In the genomic region with DNA sequence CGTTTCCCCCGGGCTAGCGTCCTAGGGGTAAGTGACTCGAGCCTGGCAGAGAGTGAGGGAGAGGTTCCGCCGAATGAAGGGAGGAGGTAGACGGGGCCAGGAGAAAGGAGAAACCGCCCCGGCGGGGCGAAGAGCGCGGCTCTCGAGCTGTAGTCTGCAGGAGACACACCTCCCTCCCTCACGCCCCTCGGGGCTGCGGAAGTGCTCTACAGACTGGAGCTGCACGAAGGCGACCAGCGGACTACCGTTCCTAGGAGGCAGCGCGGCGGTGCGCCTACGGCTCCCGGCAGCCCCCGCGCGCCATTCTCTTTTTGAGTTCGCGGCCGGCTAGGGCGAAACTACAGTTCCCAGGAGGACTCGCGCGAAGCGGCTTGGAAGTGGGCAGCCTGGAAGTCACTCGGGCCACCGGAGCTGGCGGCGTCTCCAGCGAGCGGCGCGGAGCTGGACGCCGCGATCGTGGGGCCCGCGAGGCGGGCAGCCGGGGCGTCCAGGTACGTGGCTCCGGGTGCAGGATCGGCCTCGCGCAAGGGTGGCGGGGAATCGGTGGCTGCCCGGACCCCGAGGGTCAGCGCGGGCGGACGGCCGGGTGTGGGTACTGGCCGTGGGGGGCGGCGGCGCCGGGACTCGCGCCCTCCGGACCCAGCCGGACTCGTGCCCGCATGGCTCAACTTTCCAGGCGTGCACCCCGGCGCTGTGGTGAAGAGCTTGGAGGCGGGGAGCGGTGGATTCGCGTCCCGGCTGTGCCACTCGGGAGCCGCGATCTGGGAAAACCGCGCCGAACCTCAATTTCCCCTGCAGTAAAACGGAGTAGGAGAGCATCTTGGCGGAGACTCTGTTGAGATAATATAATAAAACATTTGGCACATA, we compare ENCODE assay signal across 8 cellular contexts. TPM values are rescaled to one million over a fixed set of nuclear protein-coding genes. Genes with fewer than 3 reads are reported as not detected.
DNase-seq lines count a peak whose midpoint lies in the region; ATAC-seq and TF ChIP-seq lines count a peak whose summit lies in the region.

A gene with protein sequence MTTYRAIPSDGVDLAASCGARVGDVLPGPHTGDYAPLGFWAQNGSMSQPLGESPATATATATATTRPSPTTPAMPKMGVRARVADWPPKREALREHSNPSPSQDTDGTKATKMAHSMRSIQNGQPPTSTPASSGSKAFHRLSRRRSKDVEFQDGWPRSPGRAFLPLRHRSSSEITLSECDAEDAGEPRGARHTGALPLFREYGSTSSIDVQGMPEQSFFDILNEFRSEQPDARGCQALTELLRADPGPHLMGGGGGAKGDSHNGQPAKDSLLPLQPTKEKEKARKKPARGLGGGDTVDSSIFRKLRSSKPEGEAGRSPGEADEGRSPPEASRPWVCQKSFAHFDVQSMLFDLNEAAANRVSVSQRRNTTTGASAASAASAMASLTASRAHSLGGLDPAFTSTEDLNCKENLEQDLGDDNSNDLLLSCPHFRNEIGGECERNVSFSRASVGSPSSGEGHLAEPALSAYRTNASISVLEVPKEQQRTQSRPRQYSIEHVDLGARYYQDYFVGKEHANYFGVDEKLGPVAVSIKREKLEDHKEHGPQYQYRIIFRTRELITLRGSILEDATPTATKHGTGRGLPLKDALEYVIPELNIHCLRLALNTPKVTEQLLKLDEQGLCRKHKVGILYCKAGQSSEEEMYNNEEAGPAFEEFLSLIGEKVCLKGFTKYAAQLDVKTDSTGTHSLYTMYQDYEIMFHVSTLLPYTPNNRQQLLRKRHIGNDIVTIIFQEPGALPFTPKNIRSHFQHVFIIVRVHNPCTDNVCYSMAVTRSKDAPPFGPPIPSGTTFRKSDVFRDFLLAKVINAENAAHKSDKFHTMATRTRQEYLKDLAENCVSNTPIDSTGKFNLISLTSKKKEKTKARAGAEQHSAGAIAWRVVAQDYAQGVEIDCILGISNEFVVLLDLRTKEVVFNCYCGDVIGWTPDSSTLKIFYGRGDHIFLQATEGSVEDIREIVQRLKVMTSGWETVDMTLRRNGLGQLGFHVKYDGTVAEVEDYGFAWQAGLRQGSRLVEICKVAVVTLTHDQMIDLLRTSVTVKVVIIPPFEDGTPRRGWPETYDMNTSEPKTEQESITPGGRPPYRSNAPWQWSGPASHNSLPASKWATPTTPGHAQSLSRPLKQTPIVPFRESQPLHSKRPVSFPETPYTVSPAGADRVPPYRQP (N-terminal part only) (plus strand): TSS at position 341 of the 867 bp plus-strand sequence. CDS start 174,358 bp downstream, outside the sequence.

- peaks cover 34% of the 10 kb centered on the region for H3K4me1 Mint-ChIP-seq in CD14-positive monocyte
- peaks cover 19% of the 10 kb centered on the region for H3K4me1 Mint-ChIP-seq in activated CD4-positive, alpha-beta memory T cell treated with anti-CD3 and anti-CD28 coated beads for 36 hours (ENCODE audit: low read depth)

- POLR2A ChIA-PET in activated CD4-positive, alpha-beta memory T cell treated with anti-CD3 and anti-CD28 coated beads for 36 hours (lab: Charles Lee): interaction anchor here (0.6 to 1.6 kb wide), 6 partner anchors 11 to 174 kb away, joined by 3 to 5 read pairs (median 4); a partner anchor contains a TSS

- H3K4me3 Mint-ChIP-seq in CD14-positive monocyte: peak within 1 kb of the TSS; percentile 94 to 95
- peak within 1 kb of the TSS; percentile 73 for H3K4me3 Mint-ChIP-seq in activated CD4-positive, alpha-beta memory T cell treated with anti-CD3 and anti-CD28 coated beads for 36 hours

- ATAC-seq in GM19397 (IDR thresholded peaks at IDR 0.05; ENCODE audit: unreplicated experiment) (peak; percentile 84), HG03571 (IDR thresholded peaks at IDR 0.05; ENCODE audit: unreplicated experiment) (peak; percentile 86)

- H3K27me3 ChIP-seq in duodenal mucosa (ENCODE audit: control insufficient read depth in 1 of 2, insufficient read depth in 2 of 2, low read length in 2 of 2): no peaks in the 10 kb centered on the region

- CTCF ChIA-PET in activated CD4-positive, alpha-beta memory T cell treated with anti-CD3 and anti-CD28 coated beads for 36 hours (lab: Charles Lee): interaction anchor here (0.6 to 3.5 kb wide), 14 partner anchors 9 to 828 kb away, joined by 3 to 20 read pairs (median 4); a partner anchor contains a TSS

- no peaks in the 10 kb centered on the region for H3K36me3 ChIP-seq in duodenal mucosa (ENCODE audit: control insufficient read depth in 1 of 2, insufficient read depth in 2 of 2, low read length in 2 of 2)

- H3K27ac Mint-ChIP-seq in CD14-positive monocyte: peak within 1 kb of the TSS; percentile 57 to 81 (median 70)
- H3K27ac Mint-ChIP-seq in activated CD4-positive, alpha-beta memory T cell treated with anti-CD3 and anti-CD28 coated beads for 36 hours: peak within 1 kb of the TSS; percentile 74

- H3K4me3 ChIP-seq in duodenal mucosa (ENCODE audit: low read depth in 1 of 2, low read length in 2 of 2) (peak within 1 kb of the TSS; percentile 83 to 97), lower leg skin (ENCODE audit: low read depth, poor library complexity, severe bottlenecking) (peak within 1 kb of the TSS; percentile 83)

- intact Hi-C loops in CD14-positive monocyte (cut with micrococcal nuclease) (loop anchor here (5.0 to 10.0 kb wide), 3 partner anchors 138 to 430 kb away; a partner anchor contains a TSS), lower leg skin (cut with DNase I; ENCODE audit: low total_unique reads) (loop anchor here (10.0 kb wide), 2 partner anchors 188 to 318 kb away; a partner anchor contains a TSS)
- intact Hi-C loops in activated CD4-positive, alpha-beta memory T cell treated with anti-CD3 and anti-CD28 coated beads for 36 hours (cut with micrococcal nuclease): loop anchor here (1.0 to 5.0 kb wide), 8 partner anchors 95 to 467 kb away; a partner anchor contains a TSS

- TF ChIP-seq POLR2A in lower leg skin (IDR thresholded peaks at IDR 0.05): no peak

- H3K36me3 Mint-ChIP-seq in CD14-positive monocyte: peaks cover 0 to 3% of the 10 kb centered on the region in 2 donors
- no peaks in the 10 kb centered on the region for H3K36me3 Mint-ChIP-seq in activated CD4-positive, alpha-beta memory T cell treated with anti-CD3 and anti-CD28 coated beads for 36 hours

- TF ChIP-seq CTCF in CD14-positive monocyte (IDR thresholded peaks at IDR 0.05): no peak
- no peak for TF ChIP-seq CTCF in lower leg skin (IDR thresholded peaks at IDR 0.05)

- H3K27ac ChIP-seq in duodenal mucosa (ENCODE audit: low read depth, low read length): no peak within 1 kb of the TSS

- H3K27me3 Mint-ChIP-seq in CD14-positive monocyte (ENCODE audit: low read depth in 3 of 3): peaks cover 0 to 5% (median 3%) of the 10 kb centered on the region in 3 donors
- H3K27me3 Mint-ChIP-seq in activated CD4-positive, alpha-beta memory T cell treated with anti-CD3 and anti-CD28 coated beads for 36 hours: no peaks in the 10 kb centered on the region

- DNase-seq in CD14-positive monocyte (ENCODE audit: low spot score) (peak; percentile 91), NCI-H82 (lab: John Stamatoyannopoulos, UW) (peak; percentile 99), lower leg skin (ENCODE audit: low spot score in 2 of 2) (peak; percentile 93 to 99)
- peak; percentile 96 for DNase-seq in activated CD4-positive, alpha-beta memory T cell treated with anti-CD3 and anti-CD28 coated beads for 36 hours
- peak; percentile 77 to 85 (median 83) for DNase-seq in stimulated activated CD4-positive, alpha-beta T cell treated with anti-CD3 and anti-CD28 coated beads, TNF-alpha, amount 100 ng/mL, for 1 hour (ENCODE audit: low read depth in 3 of 3, low spot score in 1 of 3)

- peaks cover 13 to 15% of the 10 kb centered on the region in 2 donors for H3K4me1 ChIP-seq in duodenal mucosa (ENCODE audit: control insufficient read depth in 1 of 2, insufficient read depth in 2 of 2, low read length in 2 of 2)

- WGBS in lower leg skin, 2 donors: 0% methylated on average over 35 to 66 of the region's 96 CpGs

- no peaks in the 10 kb centered on the region for H3K9me3 ChIP-seq in duodenal mucosa (ENCODE audit: control insufficient read depth in 1 of 2, low read length in 2 of 2)

- H3K9ac ChIP-seq in duodenal mucosa (ENCODE audit: low read depth in 1 of 2, low read length in 2 of 2): peak within 1 kb of the TSS; percentile 75 to 79

- H3K9me3 Mint-ChIP-seq in CD14-positive monocyte: peaks cover 0 to 7% (median 2%) of the 10 kb centered on the region in 7 donors
- no peaks in the 10 kb centered on the region for H3K9me3 Mint-ChIP-seq in activated CD4-positive, alpha-beta memory T cell treated with anti-CD3 and anti-CD28 coated beads for 36 hours

RNA-seq across cellular contexts. Expression of the gene that starts here (rescaled TPM):
- under 1 TPM; 0.55 to 0.99 TPM for polyA plus RNA-seq in CD14-positive monocyte
- 10 to 100 TPM; 10.3 to 12.1 TPM for total RNA-seq in activated CD4-positive, alpha-beta memory T cell treated with anti-CD3 and anti-CD28 coated beads for 36 hours
- total RNA-seq in lower leg skin: 10 to 100 TPM; 50.0 to 69.8 (median 53.6) TPM

Comparison
In these comparisons a context has a peak if more than half of its experiments do, and no peak if none do; other contexts are left out.
1. Peak in DNase-seq in CD14-positive monocyte; RNA of the gene not detected or under 1 TPM.